8 cellular contexts compared by ENCODE assay signal in genomic region chr19:45668342-45668871, GRCh38.
DNase-seq lines count a peak whose midpoint lies in the region; ATAC-seq and TF ChIP-seq lines count a peak whose summit lies in the region.

No MANE protein-coding gene starts in this region.

- TF ChIP-seq CTCF in WERI-Rb-1 (IDR thresholded peaks at IDR 0.05; ENCODE audit: low read depth, low read length): no peak
- no peak for TF ChIP-seq CTCF in epithelial cell of esophagus (IDR thresholded peaks at IDR 0.05; ENCODE audit: insufficient read depth, low read depth, low read length, missing control alignments)
- TF ChIP-seq CTCF in retinal pigment epithelial cell (conservative IDR thresholded peaks at IDR 0.05; ENCODE audit: low read depth, low read length): no peak

- peak; percentile 46 for DNase-seq in NCI-H748 (lab: John Stamatoyannopoulos, UW; ENCODE audit: unreplicated experiment)
- no peak for DNase-seq in NCI-H748 treated with DMSO at 0.1 percent for 48 hours (lab: John Stamatoyannopoulos, UW)
- DNase-seq in WERI-Rb-1: no peak
- no peak for DNase-seq in epithelial cell of esophagus (ENCODE audit: low read depth)
- no peak for DNase-seq in retinal pigment epithelial cell (ENCODE audit: low read depth)
- DNase-seq in NCI-H1417 (lab: John Stamatoyannopoulos, UW): no peak
- no peak for DNase-seq in NCI-H226

- H3K9me3 ChIP-seq in WERI-Rb-1 (ENCODE audit: severe bottlenecking): no peaks in the 10 kb centered on the region

- peak overlapping the region; percentile 50 for H3K4me3 ChIP-seq in WERI-Rb-1 (ENCODE audit: low read depth, low read length)
- peak overlapping the region; percentile 55 for H3K4me3 ChIP-seq in epithelial cell of esophagus (ENCODE audit: low read length)
- H3K4me3 ChIP-seq in retinal pigment epithelial cell (ENCODE audit: low read length): peak overlapping the region; percentile 32

- no peak for ATAC-seq in HG02678 (IDR thresholded peaks at IDR 0.05; ENCODE audit: unreplicated experiment)

- no peaks in the 10 kb centered on the region for H3K36me3 ChIP-seq in WERI-Rb-1

- no peaks in the 10 kb centered on the region for H3K27me3 ChIP-seq in WERI-Rb-1 (ENCODE audit: insufficient read depth, low read depth, severe bottlenecking)

- peak overlapping the region; percentile 34 for H3K27ac ChIP-seq in WERI-Rb-1
